1 cellular context compared by ENCODE assay signal in genomic region chr3:42595682-42596081, GRCh38.
TF ChIP-seq lines count a peak whose summit lies in the region.

No MANE protein-coding gene starts in this region.

TF ChIP-seq in K562, 482 proteins besides CTCF, POLR2A, EP300 and RAD21:
- peak; percentile 75 for TF ChIP-seq CBFA2T3 (IDR thresholded peaks at IDR 0.05)
- TF ChIP-seq GABPB1 (CRISPR knock-in tag; IDR thresholded peaks at IDR 0.05) = 0 out of 2 replicates have a peak, but pooled peaks have one; percentile 21
- peak; percentile 31; the same call in 1 of the 2 replicates for TF ChIP-seq CBFA2T2 (conservative IDR thresholded peaks at IDR 0.05)
- peak; percentile 34; the same call in 1 of the 2 replicates for TF ChIP-seq NCOR1 (IDR thresholded peaks at IDR 0.05)
- peak; percentile 42 for TF ChIP-seq POLR2B (IDR thresholded peaks at IDR 0.05; ENCODE audit: low read depth, partially characterized antibody)
- TF ChIP-seq ARID1B (IDR thresholded peaks at IDR 0.05) = 0 out of 2 replicates have a peak, but pooled peaks have one; percentile 27
- TF ChIP-seq BRCA1 (IDR thresholded peaks at IDR 0.05) = no peak
- no peak for TF ChIP-seq BRCA1 (CRISPR knock-in tag; IDR thresholded peaks at IDR 0.05)
- peak; percentile 52 for TF ChIP-seq TCF3 (CRISPR knock-in tag; IDR thresholded peaks at IDR 0.05)
- no peak for TF ChIP-seq BHLHE40 (IDR thresholded peaks at IDR 0.05; ENCODE audit: low read length)
- peak; percentile 41; the same call in 1 of the 2 replicates for TF ChIP-seq TAL1 (IDR thresholded peaks at IDR 0.05)
- TF ChIP-seq CTCFL (IDR thresholded peaks at IDR 0.05; ENCODE audit: borderline replicate concordance, insufficient read depth, low read depth, low read length, poor library complexity, severe bottlenecking) = no peak
- TF ChIP-seq KDM1A (IDR thresholded peaks at IDR 0.05) = peak; percentile 37 to 53; a peak in 1 of 4 replicates
- TF ChIP-seq EWSR1 (IDR thresholded peaks at IDR 0.05; ENCODE audit: borderline replicate concordance, low read depth, partially characterized antibody) = no peak
